30 cellular contexts compared by ENCODE assay signal in the genomic region with DNA sequence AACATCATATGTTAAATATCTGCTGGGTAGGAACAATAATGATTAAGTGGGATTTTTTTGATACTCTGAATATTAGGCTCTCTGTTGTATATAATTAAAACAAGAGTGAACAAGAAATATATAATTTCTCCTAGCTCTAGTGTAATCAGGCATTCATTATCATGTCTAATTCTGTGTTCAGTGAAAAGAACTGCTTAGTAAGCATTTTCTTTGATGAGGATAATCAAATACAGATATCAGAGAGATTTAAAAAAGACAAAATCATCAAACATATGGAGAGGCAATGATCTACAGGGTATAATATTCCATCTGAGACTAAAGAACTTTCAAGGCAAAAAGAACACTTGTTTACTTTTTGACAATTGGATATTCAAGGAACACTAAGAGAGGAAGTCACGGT.
"Had no signal": no experiment of that assay in that cellular context is flagged by ENCODE, and none has a peak within 500 bp of the region (broad histone marks: within the 10 kb centered on the region; RNA-seq: fewer than 3 reads in every experiment).

No MANE protein-coding gene starts in this region.

- H3K9me3 ChIP-seq: colonic mucosa had no signal

- H3K27ac ChIP-seq: cardiac muscle cell, colonic mucosa, dorsolateral prefrontal cortex, WERI-Rb-1 had no signal

- H3K27ac Mint-ChIP-seq: activated B cell treated with CpG ODN at 0.5 μM for 24 hours; activated CD8-positive, alpha-beta T cell treated with anti-CD3 and anti-CD28 coated beads for 36 hours; activated naive CD8-positive, alpha-beta T cell; activated T-helper 17 cell treated with anti-CD3 and anti-CD28 coated beads, Interleukin-2, amount 50 U/mL, for 72 hours; dendritic cell treated with granulocyte-macrophage colony-stimulating factor and Interleukin-4, amounts not matched to agents 40 ng/mL and 50 ng/mL, for 4 days; endodermal cell; T-helper 17 cell; T-helper 2 cell treated with Interferon-gamma antibody and Interleukin-4, amounts not matched to agents 5 μg/mL and 100 μg/mL, for 36 hours had no signal

- H3K4me3 ChIP-seq: cardiac muscle cell, colonic mucosa, dorsolateral prefrontal cortex had no signal

- FAIRE-seq: frontal cortex had no signal

- H3K4me1 ChIP-seq: colonic mucosa had no signal

- H3K9me3 Mint-ChIP-seq: activated B cell treated with CpG ODN at 0.5 μM for 24 hours; activated T-cell treated with anti-CD3 and anti-CD28 coated beads, Interleukin-2, amount 50 U/mL, for 4 hours; dendritic cell treated with granulocyte-macrophage colony-stimulating factor and Interleukin-4, amounts not matched to agents 40 ng/mL and 50 ng/mL, for 4 days; T-helper 2 cell treated with Interferon-gamma antibody and Interleukin-4, amounts not matched to agents 5 μg/mL and 100 μg/mL, for 36 hours had no signal

- H3K36me3 ChIP-seq: cardiac muscle cell, colonic mucosa, WERI-Rb-1 had no signal

- H3K4me1 Mint-ChIP-seq: activated B cell treated with CpG ODN at 0.5 μM for 24 hours; activated T-helper 17 cell treated with anti-CD3 and anti-CD28 coated beads, Interleukin-2, amount 50 U/mL, for 72 hours; T-helper 17 cell had no signal

- H3K36me3 Mint-ChIP-seq: activated naive CD8-positive, alpha-beta T cell had no signal

- DNase-seq: activated B cell treated with CpG ODN at 0.5 μM for 24 hours; activated CD4-positive, alpha-beta T cell treated with anti-CD3 and anti-CD28 coated beads for 48 hours; activated CD4-positive, alpha-beta T cell treated with anti-CD3 and anti-CD28 coated beads, Interleukin-2, amount 50 U/mL, for 1 hour; activated CD4-positive, alpha-beta T cell treated with anti-CD3 and anti-CD28 coated beads, Interleukin-2, amount 50 U/mL, for 48 hours; activated CD8-positive, alpha-beta memory T cell treated with anti-CD3 and anti-CD28 coated beads for 24 hours; activated CD8-positive, alpha-beta T cell treated with anti-CD3 and anti-CD28 coated beads for 36 hours; activated effector memory CD4-positive, alpha-beta T cell treated with Interleukin-2 at 50 U/mL for 16 hours; activated gamma-delta T cell treated with Interleukin-2 at 50 U/mL for 16 hours; activated naive CD4-positive, alpha-beta T cell treated with anti-CD3 and anti-CD28 coated beads, Interleukin-2, amount 50 U/mL, for 16 hours; activated naive CD4-positive, alpha-beta T cell treated with Interleukin-2 at 50 U/mL for 16 hours; activated T-cell treated with anti-CD3 and anti-CD28 coated beads, Interleukin-2, amount 50 U/mL, for 4 hours; amniotic stem cell; anterior cingulate cortex; central memory CD4-positive, alpha-beta T cell; cerebellar nuclear complex; colonic mucosa; dorsolateral prefrontal cortex; effector memory CD4-positive, alpha-beta T cell; endodermal cell; foreskin fibroblast; head of caudate nucleus; T-helper 17 cell; T1000; WERI-Rb-1 had no signal

- H3K4me3 Mint-ChIP-seq: activated B cell treated with CpG ODN at 0.5 μM for 24 hours; activated CD8-positive, alpha-beta T cell treated with anti-CD3 and anti-CD28 coated beads for 36 hours; activated naive CD8-positive, alpha-beta T cell; activated T-cell treated with anti-CD3 and anti-CD28 coated beads, Interleukin-2, amount 50 U/mL, for 4 hours; activated T-helper 17 cell treated with anti-CD3 and anti-CD28 coated beads, Interleukin-2, amount 50 U/mL, for 72 hours; dendritic cell treated with granulocyte-macrophage colony-stimulating factor and Interleukin-4, amounts not matched to agents 40 ng/mL and 50 ng/mL, for 4 days; endodermal cell; T-helper 17 cell; T-helper 2 cell treated with Interferon-gamma antibody and Interleukin-4, amounts not matched to agents 5 μg/mL and 100 μg/mL, for 36 hours had no signal

- H3K27me3 Mint-ChIP-seq: activated B cell treated with CpG ODN at 0.5 μM for 24 hours; activated CD8-positive, alpha-beta T cell treated with anti-CD3 and anti-CD28 coated beads for 36 hours; activated naive CD8-positive, alpha-beta T cell had no signal

- H3K27me3 ChIP-seq: cardiac muscle cell, colonic mucosa, dorsolateral prefrontal cortex had no signal
